In genomic region chr4:65566473-65566872, GRCh38 we compare ENCODE assay signal across 37 cellular contexts.
"Had no signal": no experiment of that assay in that cellular context is flagged by ENCODE, and none has a peak within 500 bp of the region (broad histone marks: within the 10 kb centered on the region; RNA-seq: fewer than 3 reads in every experiment).

No MANE protein-coding gene starts in this region.

- H3K4me3 Mint-ChIP-seq: activated B cell treated with CpG ODN at 0.5 μM for 24 hours; activated CD4-positive, alpha-beta memory T cell treated with anti-CD3 and anti-CD28 coated beads, Interleukin-2, amount 10 ng/mL, durations not matched to agents 7 days and 5 days; activated CD8-positive, alpha-beta memory T cell treated with anti-CD3 and anti-CD28 coated beads, Interleukin-2, amount 10 ng/mL, durations not matched to agents 7 days and 5 days; activated naive CD4-positive, alpha-beta T cell treated with anti-CD3 and anti-CD28 coated beads, Interleukin-2, amount 10 ng/mL, durations not matched to agents 7 days and 5 days; activated naive CD8-positive, alpha-beta T cell; activated naive CD8-positive, alpha-beta T cell treated with anti-CD3 and anti-CD28 coated beads, Interleukin-2, amount 50 U/mL, for 24 hours; central memory CD8-positive, alpha-beta T cell had no signal

- H3K9me3 Mint-ChIP-seq: activated B cell treated with CpG ODN at 0.5 μM for 24 hours; activated CD4-positive, alpha-beta memory T cell treated with anti-CD3 and anti-CD28 coated beads, Interleukin-2, amount 10 ng/mL, durations not matched to agents 7 days and 5 days; activated naive CD4-positive, alpha-beta T cell treated with anti-CD3 and anti-CD28 coated beads, Interleukin-2, amount 10 ng/mL, durations not matched to agents 7 days and 5 days; activated naive CD8-positive, alpha-beta T cell treated with anti-CD3 and anti-CD28 coated beads, Interleukin-2, amount 50 U/mL, for 24 hours; central memory CD8-positive, alpha-beta T cell had no signal

- H3K36me3 Mint-ChIP-seq: activated CD8-positive, alpha-beta memory T cell treated with anti-CD3 and anti-CD28 coated beads, Interleukin-2, amount 10 ng/mL, durations not matched to agents 7 days and 5 days; activated naive CD4-positive, alpha-beta T cell treated with anti-CD3 and anti-CD28 coated beads, Interleukin-2, amount 10 ng/mL, durations not matched to agents 7 days and 5 days; activated naive CD8-positive, alpha-beta T cell had no signal

- H3K4me3 ChIP-seq: MG63 had no signal

- H3K9me3 ChIP-seq: MG63 had no signal

- ATAC-seq: activated CD8-positive, alpha-beta memory T cell treated with anti-CD3 and anti-CD28 coated beads, Interleukin-2, amount 10 ng/mL, durations not matched to agents 7 days and 5 days; activated naive CD8-positive, alpha-beta T cell treated with anti-CD3 and anti-CD28 coated beads, Interleukin-2, amount 50 U/mL, for 24 hours; PC-3 had no signal

- DNase-seq: activated B cell treated with CpG ODN at 0.5 μM for 24 hours; activated CD4-positive, alpha-beta memory T cell treated with anti-CD3 and anti-CD28 coated beads, Interleukin-2, amount 10 ng/mL, durations not matched to agents 7 days and 5 days; activated CD4-positive, alpha-beta T cell treated with anti-CD3 and anti-CD28 coated beads for 48 hours; activated CD4-positive, CD25-positive, alpha-beta regulatory T cell treated with anti-CD3 and anti-CD28 coated beads, Interleukin-2, amount 50 U/mL, for 72 hours; activated CD8-positive, alpha-beta memory T cell treated with anti-CD3 and anti-CD28 coated beads for 24 hours; activated CD8-positive, alpha-beta memory T cell treated with anti-CD3 and anti-CD28 coated beads, Interleukin-2, amount 10 ng/mL, durations not matched to agents 7 days and 5 days; activated CD8-positive, alpha-beta memory T cell treated with anti-CD3 and anti-CD28 coated beads, Interleukin-2, amount 50 U/mL, for 48 hours; activated effector memory CD4-positive, alpha-beta T cell treated with Interleukin-2 at 50 U/mL for 16 hours; activated naive CD4-positive, alpha-beta T cell treated with anti-CD3 and anti-CD28 coated beads, Interleukin-2, amount 10 ng/mL, durations not matched to agents 7 days and 5 days; activated naive CD8-positive, alpha-beta T cell treated with anti-CD3 and anti-CD28 coated beads, Interleukin-2, amount 50 U/mL, for 24 hours; activated T-cell treated with anti-CD3 and anti-CD28 coated beads, Interleukin-2, amount 50 U/mL, for 48 hours; amniotic stem cell; aorta; brain microvascular endothelial cell; Karpas-422; KBM-7; MG63; NCI-H1048; NCI-H1105 treated with DMSO at 0.1 percent for 48 hours; NCI-H1436; NCI-H1694; NCI-H1930; NCI-H2081 treated with DMSO at 0.1 percent for 48 hours; NCI-H2171; NCI-H510A; NCI-H526; NCI-H774; NK-92 treated with Interleukin-12 subunit alpha and Interleukin-12 subunit beta, amount 100 ng/mL, for 24 hours; PC-3; Right ventricle myocardium superior; SW 1271; T-helper 1 cell; T-helper 2 cell; T-helper 9 cell had no signal

- H3K27ac ChIP-seq: brain microvascular endothelial cell, VCaP had no signal

- H3K36me3 ChIP-seq: brain microvascular endothelial cell had no signal

- H3K27me3 ChIP-seq: brain microvascular endothelial cell, MG63 had no signal

- H3K27me3 Mint-ChIP-seq: activated B cell treated with CpG ODN at 0.5 μM for 24 hours; activated CD4-positive, alpha-beta memory T cell treated with anti-CD3 and anti-CD28 coated beads, Interleukin-2, amount 10 ng/mL, durations not matched to agents 7 days and 5 days; activated CD8-positive, alpha-beta memory T cell treated with anti-CD3 and anti-CD28 coated beads, Interleukin-2, amount 10 ng/mL, durations not matched to agents 7 days and 5 days; activated naive CD4-positive, alpha-beta T cell treated with anti-CD3 and anti-CD28 coated beads, Interleukin-2, amount 10 ng/mL, durations not matched to agents 7 days and 5 days; activated naive CD8-positive, alpha-beta T cell; activated naive CD8-positive, alpha-beta T cell treated with anti-CD3 and anti-CD28 coated beads, Interleukin-2, amount 50 U/mL, for 24 hours; central memory CD8-positive, alpha-beta T cell had no signal

- H3K27ac Mint-ChIP-seq: activated B cell treated with CpG ODN at 0.5 μM for 24 hours; activated CD4-positive, alpha-beta memory T cell treated with anti-CD3 and anti-CD28 coated beads, Interleukin-2, amount 10 ng/mL, durations not matched to agents 7 days and 5 days; activated CD8-positive, alpha-beta memory T cell treated with anti-CD3 and anti-CD28 coated beads, Interleukin-2, amount 10 ng/mL, durations not matched to agents 7 days and 5 days; activated naive CD4-positive, alpha-beta T cell treated with anti-CD3 and anti-CD28 coated beads, Interleukin-2, amount 10 ng/mL, durations not matched to agents 7 days and 5 days; activated naive CD8-positive, alpha-beta T cell; activated naive CD8-positive, alpha-beta T cell treated with anti-CD3 and anti-CD28 coated beads, Interleukin-2, amount 50 U/mL, for 24 hours had no signal

- H3K4me1 Mint-ChIP-seq: activated B cell treated with CpG ODN at 0.5 μM for 24 hours; activated CD4-positive, alpha-beta memory T cell treated with anti-CD3 and anti-CD28 coated beads, Interleukin-2, amount 10 ng/mL, durations not matched to agents 7 days and 5 days; activated CD8-positive, alpha-beta memory T cell treated with anti-CD3 and anti-CD28 coated beads, Interleukin-2, amount 10 ng/mL, durations not matched to agents 7 days and 5 days; activated naive CD4-positive, alpha-beta T cell treated with anti-CD3 and anti-CD28 coated beads, Interleukin-2, amount 10 ng/mL, durations not matched to agents 7 days and 5 days; activated naive CD8-positive, alpha-beta T cell treated with anti-CD3 and anti-CD28 coated beads, Interleukin-2, amount 50 U/mL, for 24 hours; central memory CD8-positive, alpha-beta T cell had no signal
